Comparison of ENCODE assay signal across 16 cellular contexts in the genomic region with DNA sequence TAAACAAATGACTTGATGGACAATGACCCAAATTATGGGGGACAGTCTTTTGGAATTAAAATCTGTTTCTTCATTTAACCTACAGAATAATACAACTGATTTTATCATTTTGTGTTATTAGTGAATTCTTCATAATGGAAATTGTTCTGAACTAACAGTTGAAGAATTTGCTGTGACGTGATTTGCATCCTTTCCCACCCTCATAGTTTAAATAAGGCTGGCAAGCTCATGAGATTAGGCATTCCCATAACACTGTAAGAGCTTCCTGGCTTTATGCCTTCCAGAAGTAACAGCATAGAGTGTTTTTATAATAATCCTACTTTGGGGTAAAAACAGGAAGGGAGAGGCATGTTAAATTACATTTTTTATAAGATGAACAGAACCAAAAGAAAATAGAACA.
A peak's percentile ranks its signal among the peaks of the same experiment; 100 is the strongest.
DNase-seq lines count a peak whose midpoint lies in the region; ATAC-seq and TF ChIP-seq lines count a peak whose summit lies in the region.
"Had no signal": no experiment of that assay in that cellular context is flagged by ENCODE, and none has a peak within 500 bp of the region (broad histone marks: within the 10 kb centered on the region; RNA-seq: fewer than 3 reads in every experiment).

No MANE protein-coding gene starts in this region.

- H3K27me3 ChIP-seq in vagina, result no peaks in the 10 kb centered on the region
- H3K27me3 ChIP-seq in hepatocyte, result no peaks in the 10 kb centered on the region
- H3K27me3 ChIP-seq: BE2C had no signal

- ATAC-seq in GM18870 (IDR thresholded peaks at IDR 0.05; ENCODE audit: unreplicated experiment) (no peak), GM19463 (IDR thresholded peaks at IDR 0.05; ENCODE audit: unreplicated experiment) (no peak)
- ATAC-seq: activated naive CD8-positive, alpha-beta T cell treated with anti-CD3 and anti-CD28 coated beads, Interleukin-2, amount 50 U/mL, for 24 hours; activated T-cell treated with anti-CD3 and anti-CD28 coated beads, Interleukin-2, amount 50 U/mL, for 72 hours; esophagus mucosa; left lobe of liver had no signal

- DNase-seq in AG09319 (ENCODE audit: extremely low read depth, low read depth) (peak; percentile 43), LHCN-M2 (ENCODE audit: low read depth) (peak; percentile 44), dermis blood vessel endothelial cell (peak; percentile 94), lung microvascular endothelial cell (ENCODE audit: low read depth in 2 of 2) (peak; percentile 95), vagina (ENCODE audit: extremely low spot score in 2 of 2) (no peak), hepatocyte (ENCODE audit: low spot score) (no peak)
- DNase-seq: activated naive CD8-positive, alpha-beta T cell treated with anti-CD3 and anti-CD28 coated beads, Interleukin-2, amount 50 U/mL, for 24 hours; activated T-cell treated with anti-CD3 and anti-CD28 coated beads, Interleukin-2, amount 50 U/mL, for 72 hours; BE2C; NCI-H187 treated with DMSO at 0.1 percent for 48 hours; NCI-H69; PC-9 had no signal

- H3K4me1 ChIP-seq in vagina (no peaks in the 10 kb centered on the region), hepatocyte (ENCODE audit: insufficient read depth) (no peaks in the 10 kb centered on the region)
- H3K4me1 ChIP-seq: BE2C had no signal

- no peaks in the 10 kb centered on the region for H3K79me2 ChIP-seq in hepatocyte

- TF ChIP-seq CTCF in AG09319 (IDR thresholded peaks at IDR 0.05; ENCODE audit: low read depth, low read length) (no peak), vagina (IDR thresholded peaks at IDR 0.05) (no peak), hepatocyte (IDR thresholded peaks at IDR 0.05; ENCODE audit: poor library complexity) (no peak)

- no peak overlapping the region for H3K4me2 ChIP-seq in hepatocyte
- H3K4me2 ChIP-seq: PC-9 had no signal

- H2AFZ ChIP-seq in hepatocyte, result no peak overlapping the region
- H2AFZ ChIP-seq: PC-9 had no signal

- H3K9me2 ChIP-seq in hepatocyte (replicated peaks; ENCODE audit: insufficient read depth), result no peaks in the 10 kb centered on the region

- 73% methylated on average over 1 of the region's 1 CpG for WGBS in hepatocyte (ENCODE audit: low lambda C conversion rate, missing lambda C conversion rate)

- H3K4me3 ChIP-seq in vagina (no peak overlapping the region), hepatocyte (no peak overlapping the region)
- H3K4me3 ChIP-seq: PC-9 had no signal

- no peak for TF ChIP-seq POLR2A in vagina (IDR thresholded peaks at IDR 0.05)

- H3K9me3 ChIP-seq in vagina (no peaks in the 10 kb centered on the region), hepatocyte (ENCODE audit: low read depth) (no peaks in the 10 kb centered on the region)
- H3K9me3 ChIP-seq: BE2C had no signal

- no peaks in the 10 kb centered on the region for H4K20me1 ChIP-seq in hepatocyte (ENCODE audit: insufficient read depth, poor library complexity, severe bottlenecking)

- H3K27ac ChIP-seq in vagina (no peak overlapping the region), hepatocyte (no peak overlapping the region)

- intact Hi-C loops in vagina (cut with DNase I), result no loop called here

- H3K36me3 ChIP-seq in vagina (no peaks in the 10 kb centered on the region), hepatocyte (replicated peaks; ENCODE audit: insufficient read depth, low read depth) (no peaks in the 10 kb centered on the region)
- H3K36me3 ChIP-seq: BE2C had no signal

Comparison
In these comparisons a context has a peak if more than half of its experiments do, and no peak if none do; other contexts are left out.
1. DNase-seq: peak in AG09319 (single experiment), LHCN-M2 (single experiment), dermis blood vessel endothelial cell (single experiment) and lung microvascular endothelial cell (2 of 2); none in vagina (0 of 2) and hepatocyte (single experiment).